1 cellular context compared by ENCODE assay signal in the genomic region with DNA sequence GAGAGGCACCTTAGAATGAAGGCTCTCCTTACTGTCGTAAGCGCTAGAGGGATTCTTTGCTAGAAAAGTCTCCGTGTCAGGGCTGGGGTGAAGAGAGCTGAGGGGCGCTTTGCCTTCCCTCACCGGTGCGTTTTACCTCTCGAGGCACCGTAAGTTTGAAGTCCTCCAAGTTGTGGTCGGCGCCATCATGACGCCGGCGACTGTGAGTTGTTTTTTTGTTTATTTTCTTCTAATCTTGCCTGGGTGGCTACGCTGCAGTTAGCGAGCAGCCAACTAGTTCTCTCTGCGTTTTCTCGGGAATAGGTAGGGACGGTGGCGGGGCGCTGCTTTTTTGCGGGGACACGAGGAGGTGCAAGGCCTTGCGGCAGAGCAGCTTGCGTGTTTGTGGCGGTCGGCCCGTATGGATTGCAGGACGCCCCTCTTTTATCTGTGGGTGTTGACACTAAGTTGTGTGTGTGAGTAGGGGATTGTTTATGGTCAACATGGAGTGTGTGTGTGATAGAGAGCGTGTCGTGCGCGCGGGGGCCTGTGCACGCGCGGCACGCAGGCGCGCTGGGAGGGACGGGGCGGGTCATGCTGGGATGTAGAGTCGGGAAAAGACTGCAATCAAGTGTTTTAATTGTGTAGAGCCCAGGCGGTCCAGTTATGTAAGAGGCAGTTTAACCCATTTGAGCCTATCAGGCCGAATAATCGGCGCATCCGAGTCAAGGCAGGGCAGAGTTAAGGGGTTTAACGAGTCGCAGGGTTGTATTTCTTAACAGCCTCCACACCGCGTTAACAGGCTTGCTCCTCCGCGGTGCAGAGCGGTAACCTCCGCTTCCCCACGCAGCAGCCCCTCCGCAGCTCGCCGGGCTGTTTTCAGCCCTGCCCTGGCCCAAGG.
TF ChIP-seq lines count a peak whose summit lies in the region.

No MANE protein-coding gene starts in this region.

TF ChIP-seq in HepG2, 621 proteins besides CTCF, POLR2A, EP300 and RAD21 (continued from another document and continues in another):
- TF ChIP-seq, protein P1, sequence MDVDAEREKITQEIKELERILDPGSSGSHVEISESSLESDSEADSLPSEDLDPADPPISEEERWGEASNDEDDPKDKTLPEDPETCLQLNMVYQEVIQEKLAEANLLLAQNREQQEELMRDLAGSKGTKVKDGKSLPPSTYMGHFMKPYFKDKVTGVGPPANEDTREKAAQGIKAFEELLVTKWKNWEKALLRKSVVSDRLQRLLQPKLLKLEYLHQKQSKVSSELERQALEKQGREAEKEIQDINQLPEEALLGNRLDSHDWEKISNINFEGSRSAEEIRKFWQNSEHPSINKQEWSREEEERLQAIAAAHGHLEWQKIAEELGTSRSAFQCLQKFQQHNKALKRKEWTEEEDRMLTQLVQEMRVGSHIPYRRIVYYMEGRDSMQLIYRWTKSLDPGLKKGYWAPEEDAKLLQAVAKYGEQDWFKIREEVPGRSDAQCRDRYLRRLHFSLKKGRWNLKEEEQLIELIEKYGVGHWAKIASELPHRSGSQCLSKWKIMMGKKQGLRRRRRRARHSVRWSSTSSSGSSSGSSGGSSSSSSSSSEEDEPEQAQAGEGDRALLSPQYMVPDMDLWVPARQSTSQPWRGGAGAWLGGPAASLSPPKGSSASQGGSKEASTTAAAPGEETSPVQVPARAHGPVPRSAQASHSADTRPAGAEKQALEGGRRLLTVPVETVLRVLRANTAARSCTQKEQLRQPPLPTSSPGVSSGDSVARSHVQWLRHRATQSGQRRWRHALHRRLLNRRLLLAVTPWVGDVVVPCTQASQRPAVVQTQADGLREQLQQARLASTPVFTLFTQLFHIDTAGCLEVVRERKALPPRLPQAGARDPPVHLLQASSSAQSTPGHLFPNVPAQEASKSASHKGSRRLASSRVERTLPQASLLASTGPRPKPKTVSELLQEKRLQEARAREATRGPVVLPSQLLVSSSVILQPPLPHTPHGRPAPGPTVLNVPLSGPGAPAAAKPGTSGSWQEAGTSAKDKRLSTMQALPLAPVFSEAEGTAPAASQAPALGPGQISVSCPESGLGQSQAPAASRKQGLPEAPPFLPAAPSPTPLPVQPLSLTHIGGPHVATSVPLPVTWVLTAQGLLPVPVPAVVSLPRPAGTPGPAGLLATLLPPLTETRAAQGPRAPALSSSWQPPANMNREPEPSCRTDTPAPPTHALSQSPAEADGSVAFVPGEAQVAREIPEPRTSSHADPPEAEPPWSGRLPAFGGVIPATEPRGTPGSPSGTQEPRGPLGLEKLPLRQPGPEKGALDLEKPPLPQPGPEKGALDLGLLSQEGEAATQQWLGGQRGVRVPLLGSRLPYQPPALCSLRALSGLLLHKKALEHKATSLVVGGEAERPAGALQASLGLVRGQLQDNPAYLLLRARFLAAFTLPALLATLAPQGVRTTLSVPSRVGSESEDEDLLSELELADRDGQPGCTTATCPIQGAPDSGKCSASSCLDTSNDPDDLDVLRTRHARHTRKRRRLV (CRISPR knock-in tag; IDR thresholded peaks at IDR 0.05): peak; percentile 80
- TF ChIP-seq WIZ (CRISPR knock-in tag; IDR thresholded peaks at IDR 0.05) (no peak), ZNF557 (CRISPR knock-in tag; IDR thresholded peaks at IDR 0.05) (no peak), ZNF263 (CRISPR knock-in tag; IDR thresholded peaks at IDR 0.05) (no peak), GTF3A (CRISPR knock-in tag; conservative IDR thresholded peaks at IDR 0.05) (no peak), ZNF660 (CRISPR knock-in tag; IDR thresholded peaks at IDR 0.05; ENCODE audit: borderline replicate concordance, low read depth) (no peak), ZNF383 (CRISPR knock-in tag; IDR thresholded peaks at IDR 0.05; ENCODE audit: borderline replicate concordance) (no peak), MTA3 (CRISPR knock-in tag; IDR thresholded peaks at IDR 0.05) (no peak), ZNF432 (CRISPR knock-in tag; IDR thresholded peaks at IDR 0.05; ENCODE audit: borderline replicate concordance) (no peak), GTF2F1 (IDR thresholded peaks at IDR 0.05; ENCODE audit: low read length) (no peak), FOXA1 (IDR thresholded peaks at IDR 0.05) (no peak), FOXA1 (CRISPR knock-in tag; IDR thresholded peaks at IDR 0.05) (no peak), ZNF501 (CRISPR knock-in tag; IDR thresholded peaks at IDR 0.05) (no peak), ZNF567 (CRISPR knock-in tag; IDR thresholded peaks at IDR 0.05; ENCODE audit: borderline replicate concordance) (no peak), MEIS2 (CRISPR knock-in tag; IDR thresholded peaks at IDR 0.05) (no peak), DNMT1 (CRISPR knock-in tag; IDR thresholded peaks at IDR 0.05) (no peak), KDM1A (CRISPR knock-in tag; IDR thresholded peaks at IDR 0.05) (no peak), ZMYM3 (CRISPR knock-in tag; IDR thresholded peaks at IDR 0.05) (no peak), RFX5 (IDR thresholded peaks at IDR 0.05; ENCODE audit: low read depth, low read length) (no peak), ZNF816 (CRISPR knock-in tag; IDR thresholded peaks at IDR 0.05; ENCODE audit: borderline replicate concordance) (0 out of 2 replicates have a peak, but pooled peaks have one; percentile 37), SMAD9 (CRISPR knock-in tag; IDR thresholded peaks at IDR 0.05) (no peak), NFE2L1 (CRISPR knock-in tag; IDR thresholded peaks at IDR 0.05; ENCODE audit: borderline replicate concordance) (no peak), CEBPB (IDR thresholded peaks at IDR 0.05; ENCODE audit: borderline replicate concordance, low read depth, low read length) (no peak), ZSCAN22 (CRISPR knock-in tag; IDR thresholded peaks at IDR 0.05) (no peak), ZSCAN12 (CRISPR knock-in tag; IDR thresholded peaks at IDR 0.05) (no peak), ATF7-NPFF (CRISPR knock-in tag; IDR thresholded peaks at IDR 0.05; ENCODE audit: low read depth) (peak; percentile 70; the same call in 1 of the 2 replicates), MXI1 (IDR thresholded peaks at IDR 0.05; ENCODE audit: borderline replicate concordance, low read depth, low read length) (no peak), SKI (IDR thresholded peaks at IDR 0.05; ENCODE audit: partially characterized antibody) (no peak), ZNF790 (CRISPR knock-in tag; IDR thresholded peaks at IDR 0.05; ENCODE audit: borderline replicate concordance) (no peak)
- TF ChIP-seq, protein P2, sequence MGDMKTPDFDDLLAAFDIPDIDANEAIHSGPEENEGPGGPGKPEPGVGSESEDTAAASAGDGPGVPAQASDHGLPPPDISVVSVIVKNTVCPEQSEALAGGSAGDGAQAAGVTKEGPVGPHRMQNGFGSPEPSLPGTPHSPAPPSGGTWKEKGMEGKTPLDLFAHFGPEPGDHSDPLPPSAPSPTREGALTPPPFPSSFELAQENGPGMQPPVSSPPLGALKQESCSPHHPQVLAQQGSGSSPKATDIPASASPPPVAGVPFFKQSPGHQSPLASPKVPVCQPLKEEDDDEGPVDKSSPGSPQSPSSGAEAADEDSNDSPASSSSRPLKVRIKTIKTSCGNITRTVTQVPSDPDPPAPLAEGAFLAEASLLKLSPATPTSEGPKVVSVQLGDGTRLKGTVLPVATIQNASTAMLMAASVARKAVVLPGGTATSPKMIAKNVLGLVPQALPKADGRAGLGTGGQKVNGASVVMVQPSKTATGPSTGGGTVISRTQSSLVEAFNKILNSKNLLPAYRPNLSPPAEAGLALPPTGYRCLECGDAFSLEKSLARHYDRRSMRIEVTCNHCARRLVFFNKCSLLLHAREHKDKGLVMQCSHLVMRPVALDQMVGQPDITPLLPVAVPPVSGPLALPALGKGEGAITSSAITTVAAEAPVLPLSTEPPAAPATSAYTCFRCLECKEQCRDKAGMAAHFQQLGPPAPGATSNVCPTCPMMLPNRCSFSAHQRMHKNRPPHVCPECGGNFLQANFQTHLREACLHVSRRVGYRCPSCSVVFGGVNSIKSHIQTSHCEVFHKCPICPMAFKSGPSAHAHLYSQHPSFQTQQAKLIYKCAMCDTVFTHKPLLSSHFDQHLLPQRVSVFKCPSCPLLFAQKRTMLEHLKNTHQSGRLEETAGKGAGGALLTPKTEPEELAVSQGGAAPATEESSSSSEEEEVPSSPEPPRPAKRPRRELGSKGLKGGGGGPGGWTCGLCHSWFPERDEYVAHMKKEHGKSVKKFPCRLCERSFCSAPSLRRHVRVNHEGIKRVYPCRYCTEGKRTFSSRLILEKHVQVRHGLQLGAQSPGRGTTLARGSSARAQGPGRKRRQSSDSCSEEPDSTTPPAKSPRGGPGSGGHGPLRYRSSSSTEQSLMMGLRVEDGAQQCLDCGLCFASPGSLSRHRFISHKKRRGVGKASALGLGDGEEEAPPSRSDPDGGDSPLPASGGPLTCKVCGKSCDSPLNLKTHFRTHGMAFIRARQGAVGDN (CRISPR knock-in tag; IDR thresholded peaks at IDR 0.05): peak; percentile 72
- TF ChIP-seq, protein P3, sequence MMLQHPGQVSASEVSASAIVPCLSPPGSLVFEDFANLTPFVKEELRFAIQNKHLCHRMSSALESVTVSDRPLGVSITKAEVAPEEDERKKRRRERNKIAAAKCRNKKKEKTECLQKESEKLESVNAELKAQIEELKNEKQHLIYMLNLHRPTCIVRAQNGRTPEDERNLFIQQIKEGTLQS (CRISPR knock-in tag; IDR thresholded peaks at IDR 0.05): no peak
- TF ChIP-seq, protein P4, sequence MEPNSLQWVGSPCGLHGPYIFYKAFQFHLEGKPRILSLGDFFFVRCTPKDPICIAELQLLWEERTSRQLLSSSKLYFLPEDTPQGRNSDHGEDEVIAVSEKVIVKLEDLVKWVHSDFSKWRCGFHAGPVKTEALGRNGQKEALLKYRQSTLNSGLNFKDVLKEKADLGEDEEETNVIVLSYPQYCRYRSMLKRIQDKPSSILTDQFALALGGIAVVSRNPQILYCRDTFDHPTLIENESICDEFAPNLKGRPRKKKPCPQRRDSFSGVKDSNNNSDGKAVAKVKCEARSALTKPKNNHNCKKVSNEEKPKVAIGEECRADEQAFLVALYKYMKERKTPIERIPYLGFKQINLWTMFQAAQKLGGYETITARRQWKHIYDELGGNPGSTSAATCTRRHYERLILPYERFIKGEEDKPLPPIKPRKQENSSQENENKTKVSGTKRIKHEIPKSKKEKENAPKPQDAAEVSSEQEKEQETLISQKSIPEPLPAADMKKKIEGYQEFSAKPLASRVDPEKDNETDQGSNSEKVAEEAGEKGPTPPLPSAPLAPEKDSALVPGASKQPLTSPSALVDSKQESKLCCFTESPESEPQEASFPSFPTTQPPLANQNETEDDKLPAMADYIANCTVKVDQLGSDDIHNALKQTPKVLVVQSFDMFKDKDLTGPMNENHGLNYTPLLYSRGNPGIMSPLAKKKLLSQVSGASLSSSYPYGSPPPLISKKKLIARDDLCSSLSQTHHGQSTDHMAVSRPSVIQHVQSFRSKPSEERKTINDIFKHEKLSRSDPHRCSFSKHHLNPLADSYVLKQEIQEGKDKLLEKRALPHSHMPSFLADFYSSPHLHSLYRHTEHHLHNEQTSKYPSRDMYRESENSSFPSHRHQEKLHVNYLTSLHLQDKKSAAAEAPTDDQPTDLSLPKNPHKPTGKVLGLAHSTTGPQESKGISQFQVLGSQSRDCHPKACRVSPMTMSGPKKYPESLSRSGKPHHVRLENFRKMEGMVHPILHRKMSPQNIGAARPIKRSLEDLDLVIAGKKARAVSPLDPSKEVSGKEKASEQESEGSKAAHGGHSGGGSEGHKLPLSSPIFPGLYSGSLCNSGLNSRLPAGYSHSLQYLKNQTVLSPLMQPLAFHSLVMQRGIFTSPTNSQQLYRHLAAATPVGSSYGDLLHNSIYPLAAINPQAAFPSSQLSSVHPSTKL (CRISPR knock-in tag; IDR thresholded peaks at IDR 0.05): no peak
- TF ChIP-seq, protein P5, sequence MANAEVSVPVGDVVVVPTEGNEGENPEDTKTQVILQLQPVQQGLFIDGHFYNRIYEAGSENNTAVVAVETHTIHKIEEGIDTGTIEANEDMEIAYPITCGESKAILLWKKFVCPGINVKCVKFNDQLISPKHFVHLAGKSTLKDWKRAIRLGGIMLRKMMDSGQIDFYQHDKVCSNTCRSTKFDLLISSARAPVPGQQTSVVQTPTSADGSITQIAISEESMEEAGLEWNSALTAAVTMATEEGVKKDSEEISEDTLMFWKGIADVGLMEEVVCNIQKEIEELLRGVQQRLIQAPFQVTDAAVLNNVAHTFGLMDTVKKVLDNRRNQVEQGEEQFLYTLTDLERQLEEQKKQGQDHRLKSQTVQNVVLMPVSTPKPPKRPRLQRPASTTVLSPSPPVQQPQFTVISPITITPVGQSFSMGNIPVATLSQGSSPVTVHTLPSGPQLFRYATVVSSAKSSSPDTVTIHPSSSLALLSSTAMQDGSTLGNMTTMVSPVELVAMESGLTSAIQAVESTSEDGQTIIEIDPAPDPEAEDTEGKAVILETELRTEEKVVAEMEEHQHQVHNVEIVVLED (CRISPR knock-in tag; IDR thresholded peaks at IDR 0.05; ENCODE audit: borderline replicate concordance): no peak
- TF ChIP-seq, protein P6, sequence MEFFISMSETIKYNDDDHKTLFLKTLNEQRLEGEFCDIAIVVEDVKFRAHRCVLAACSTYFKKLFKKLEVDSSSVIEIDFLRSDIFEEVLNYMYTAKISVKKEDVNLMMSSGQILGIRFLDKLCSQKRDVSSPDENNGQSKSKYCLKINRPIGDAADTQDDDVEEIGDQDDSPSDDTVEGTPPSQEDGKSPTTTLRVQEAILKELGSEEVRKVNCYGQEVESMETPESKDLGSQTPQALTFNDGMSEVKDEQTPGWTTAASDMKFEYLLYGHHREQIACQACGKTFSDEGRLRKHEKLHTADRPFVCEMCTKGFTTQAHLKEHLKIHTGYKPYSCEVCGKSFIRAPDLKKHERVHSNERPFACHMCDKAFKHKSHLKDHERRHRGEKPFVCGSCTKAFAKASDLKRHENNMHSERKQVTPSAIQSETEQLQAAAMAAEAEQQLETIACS (CRISPR knock-in tag; IDR thresholded peaks at IDR 0.05): peak; percentile 53
- TF ChIP-seq, protein P7, sequence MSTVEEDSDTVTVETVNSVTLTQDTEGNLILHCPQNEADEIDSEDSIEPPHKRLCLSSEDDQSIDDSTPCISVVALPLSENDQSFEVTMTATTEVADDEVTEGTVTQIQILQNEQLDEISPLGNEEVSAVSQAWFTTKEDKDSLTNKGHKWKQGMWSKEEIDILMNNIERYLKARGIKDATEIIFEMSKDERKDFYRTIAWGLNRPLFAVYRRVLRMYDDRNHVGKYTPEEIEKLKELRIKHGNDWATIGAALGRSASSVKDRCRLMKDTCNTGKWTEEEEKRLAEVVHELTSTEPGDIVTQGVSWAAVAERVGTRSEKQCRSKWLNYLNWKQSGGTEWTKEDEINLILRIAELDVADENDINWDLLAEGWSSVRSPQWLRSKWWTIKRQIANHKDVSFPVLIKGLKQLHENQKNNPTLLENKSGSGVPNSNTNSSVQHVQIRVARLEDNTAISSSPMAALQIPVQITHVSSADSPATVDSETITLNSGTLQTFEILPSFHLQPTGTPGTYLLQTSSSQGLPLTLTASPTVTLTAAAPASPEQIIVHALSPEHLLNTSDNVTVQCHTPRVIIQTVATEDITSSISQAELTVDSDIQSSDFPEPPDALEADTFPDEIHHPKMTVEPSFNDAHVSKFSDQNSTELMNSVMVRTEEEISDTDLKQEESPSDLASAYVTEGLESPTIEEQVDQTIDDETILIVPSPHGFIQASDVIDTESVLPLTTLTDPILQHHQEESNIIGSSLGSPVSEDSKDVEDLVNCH (CRISPR knock-in tag; IDR thresholded peaks at IDR 0.05): no peak
